ENCODE assay signal across 17 cellular contexts in the genomic region with DNA sequence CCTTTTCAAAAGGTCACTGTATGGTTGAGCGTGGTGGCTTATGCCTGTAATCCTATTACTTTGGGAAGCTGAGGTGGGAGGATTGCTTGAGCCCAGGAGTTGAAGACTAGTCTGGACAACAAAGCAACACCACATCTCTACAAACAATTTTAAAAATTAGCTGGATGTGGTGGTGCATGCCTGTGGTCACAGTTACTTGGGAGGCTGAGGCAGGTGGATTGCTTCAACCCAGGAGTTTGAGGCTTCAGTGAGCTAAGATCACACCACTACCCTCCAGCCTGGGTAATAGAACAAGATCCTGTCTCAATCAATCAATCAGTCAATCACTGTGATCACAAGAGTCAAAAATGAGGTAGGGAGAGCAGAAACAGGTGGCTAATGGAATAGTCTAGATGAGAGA.
"Had no signal": no experiment of that assay in that cellular context is flagged by ENCODE, and none has a peak within 500 bp of the region (broad histone marks: within the 10 kb centered on the region; RNA-seq: fewer than 3 reads in every experiment).

No MANE protein-coding gene starts in this region.

- H3K4me3 Mint-ChIP-seq: activated CD4-positive, alpha-beta T cell treated with anti-CD3 and anti-CD28 coated beads for 36 hours; activated CD8-positive, alpha-beta T cell treated with anti-CD3 and anti-CD28 coated beads for 36 hours; endodermal cell; natural killer cell treated with Interleukin-12 subunit alpha and Interleukin-12 subunit beta and Interleukin-15 and Interleukin-18, amount 100 ng/mL, for 72 hours; stimulated activated naive CD8-positive, alpha-beta T cell treated with anti-CD3 and anti-CD28 coated beads, Interleukin-15, amount 100 ng/mL, for 72 hours; T-cell had no signal

- H3K27ac ChIP-seq: ascending aorta, testis, VCaP had no signal

- H3K27me3 ChIP-seq: ascending aorta, testis, uterus had no signal

- H3K27ac Mint-ChIP-seq: activated CD4-positive, alpha-beta T cell treated with anti-CD3 and anti-CD28 coated beads for 36 hours; activated CD8-positive, alpha-beta T cell treated with anti-CD3 and anti-CD28 coated beads for 36 hours; endodermal cell; natural killer cell treated with Interleukin-12 subunit alpha and Interleukin-12 subunit beta and Interleukin-15 and Interleukin-18, amount 100 ng/mL, for 72 hours; T-cell had no signal

- H3K9me3 Mint-ChIP-seq: activated CD8-positive, alpha-beta T cell treated with anti-CD3 and anti-CD28 coated beads for 36 hours; endodermal cell; natural killer cell treated with Interleukin-12 subunit alpha and Interleukin-12 subunit beta and Interleukin-15 and Interleukin-18, amount 100 ng/mL, for 72 hours; stimulated activated naive CD8-positive, alpha-beta T cell treated with anti-CD3 and anti-CD28 coated beads, Interleukin-15, amount 100 ng/mL, for 72 hours; T-cell had no signal

- H3K4me3 ChIP-seq: ascending aorta, mucosa of descending colon, testis, uterus had no signal

- ATAC-seq: activated CD4-positive, alpha-beta T cell treated with anti-CD3 and anti-CD28 coated beads for 36 hours; activated CD8-positive, alpha-beta T cell treated with anti-CD3 and anti-CD28 coated beads for 36 hours; natural killer cell treated with Interleukin-12 subunit alpha and Interleukin-12 subunit beta and Interleukin-15 and Interleukin-18, amount 100 ng/mL, for 72 hours; sciatic nerve; stimulated activated naive CD8-positive, alpha-beta T cell treated with anti-CD3 and anti-CD28 coated beads, Interleukin-15, amount 100 ng/mL, for 72 hours; T-cell had no signal

- DNase-seq: activated CD8-positive, alpha-beta memory T cell treated with anti-CD3 and anti-CD28 coated beads, Interleukin-2, amount 50 U/mL, for 48 hours; activated naive CD4-positive, alpha-beta T cell; endodermal cell; occipital lobe; stimulated activated CD4-positive, alpha-beta T cell treated with anti-CD3 and anti-CD28 coated beads, Interleukin-2, amount 100 ng/mL, for 48 hours; stimulated activated naive CD8-positive, alpha-beta T cell treated with anti-CD3 and anti-CD28 coated beads, Interleukin-15, amount 100 ng/mL, for 72 hours; T-cell; T1000 had no signal

- H3K9me3 ChIP-seq: ascending aorta, mucosa of descending colon, testis, uterus had no signal

- H3K27me3 Mint-ChIP-seq: activated CD4-positive, alpha-beta T cell treated with anti-CD3 and anti-CD28 coated beads for 36 hours; activated CD8-positive, alpha-beta T cell treated with anti-CD3 and anti-CD28 coated beads for 36 hours; natural killer cell treated with Interleukin-12 subunit alpha and Interleukin-12 subunit beta and Interleukin-15 and Interleukin-18, amount 100 ng/mL, for 72 hours; stimulated activated naive CD8-positive, alpha-beta T cell treated with anti-CD3 and anti-CD28 coated beads, Interleukin-15, amount 100 ng/mL, for 72 hours; T-cell had no signal

- H3K36me3 ChIP-seq: ascending aorta, uterus had no signal

- H3K36me3 Mint-ChIP-seq: natural killer cell treated with Interleukin-12 subunit alpha and Interleukin-12 subunit beta and Interleukin-15 and Interleukin-18, amount 100 ng/mL, for 72 hours; T-cell had no signal

- H3K4me1 ChIP-seq: ascending aorta, testis, uterus had no signal
